16 cellular contexts compared by ENCODE assay signal in genomic region chr15:85031086-85031943, GRCh38. TPM values are rescaled to one million over a fixed set of nuclear protein-coding genes. Genes with fewer than 3 reads are reported as not detected.
DNase-seq lines count a peak whose midpoint lies in the region; ATAC-seq, FAIRE-seq and TF ChIP-seq lines count a peak whose summit lies in the region.
"Had no signal": no experiment of that assay in that cellular context is flagged by ENCODE, and none has a peak within 500 bp of the region (broad histone marks: within the 10 kb centered on the region; RNA-seq: fewer than 3 reads in every experiment).

No MANE protein-coding gene starts in this region.

- peaks cover 95% of the 10 kb centered on the region for H3K4me1 ChIP-seq in A549
- peaks cover 51% of the 10 kb centered on the region for H3K4me1 ChIP-seq in GM23338 (ENCODE audit: insufficient read depth)
- peaks cover 0 to 19% of the 10 kb centered on the region in 2 experiments; a peak in 3 of 5 replicates for H3K4me1 ChIP-seq in K562 (replicated peaks in 1 of 2; ENCODE audit: control insufficient read depth in 2 of 2, insufficient read depth in 2 of 2, low read length in 2 of 2)
- H3K4me1 ChIP-seq in mesendoderm (ENCODE audit: control insufficient read depth, low read depth, low read length), result peaks cover 12% of the 10 kb centered on the region

- H2AFZ ChIP-seq in GM23338 (no peak overlapping the region), K562 (ENCODE audit: low read depth, low read length) (no peak overlapping the region)
- H2AFZ ChIP-seq: parathyroid adenoma had no signal

- H3K56ac ChIP-seq in mesendoderm (ENCODE audit: low read length), result no peak overlapping the region

- H3K18ac ChIP-seq in mesendoderm (ENCODE audit: low read length), result peak overlapping the region; percentile 39

- H3K4me2 ChIP-seq in A549 (peak overlapping the region; percentile 72), GM23338 (peak overlapping the region; percentile 63), K562 (ENCODE audit: insufficient read depth, low read length) (no peak overlapping the region; the same call in 1 of the 2 replicates), mesendoderm (ENCODE audit: low read length) (no peak overlapping the region)

- H3K4me1 Mint-ChIP-seq in GM23338, result peaks cover 37% of the 10 kb centered on the region
- H3K4me1 Mint-ChIP-seq in stimulated activated memory B cell treated with anti-CD40 and anti-IgM and Interleukin-4, amounts not matched to agents 10 μg/mL and 1 μg/mL and 100 μg/mL, for 72 hours, result peaks cover 44% of the 10 kb centered on the region

- H3K23ac ChIP-seq in mesendoderm (ENCODE audit: low read length), result no peak overlapping the region

- TF ChIP-seq POLR2A in A549 (IDR thresholded peaks at IDR 0.05; ENCODE audit: low read length) (no peak), K562 (conservative IDR thresholded peaks at IDR 0.05) (no peak)

- no peaks in the 10 kb centered on the region for H3K36me3 ChIP-seq in GM23338 (ENCODE audit: insufficient read depth)
- no peaks in the 10 kb centered on the region for H3K36me3 ChIP-seq in K562 (ENCODE audit: control insufficient read depth, insufficient read depth, low read length)
- H3K36me3 ChIP-seq in mesendoderm (ENCODE audit: control insufficient read depth, insufficient read depth, low read length), result no peaks in the 10 kb centered on the region
- H3K36me3 ChIP-seq: uterus had no signal

- TF ChIP-seq RAD21 in A549 (conservative IDR thresholded peaks at IDR 0.05 in 1 of 2, IDR thresholded peaks at IDR 0.05 in 1 of 2) (no peak), K562 (CRISPR knock-in tag; conservative IDR thresholded peaks at IDR 0.05 in 1 of 2, IDR thresholded peaks at IDR 0.05 in 1 of 2) (no peak)

- no peaks in the 10 kb centered on the region for H3K9me3 ChIP-seq in A549
- H3K9me3 ChIP-seq in K562 (replicated peaks; ENCODE audit: control insufficient read depth, insufficient read depth, low read depth, low read length), result no peaks in the 10 kb centered on the region
- H3K9me3 ChIP-seq: uterus had no signal

- in situ Hi-C loops in K562 (cut with MboI), result no loop called here

- DNase-seq in A549 (ENCODE audit: low read depth in 1 of 2, low spot score in 1 of 2), result no peak
- DNase-seq in GM23338 (ENCODE audit: low spot score), result no peak
- no peak for DNase-seq in K562 (ENCODE audit: extremely low read depth in 1 of 4, low spot score in 3 of 4)
- peak; percentile 56 for DNase-seq in mesendoderm
- DNase-seq in HK-2 (ENCODE audit: unreplicated experiment), result no peak
- DNase-seq in NCI-H524 treated with DMSO at 0.1 percent for 48 hours (lab: John Stamatoyannopoulos, UW), result no peak
- DNase-seq: activated CD4-positive, alpha-beta T cell treated with anti-CD3 and anti-CD28 coated beads, Interleukin-2, amount 10 ng/mL, durations not matched to agents 7 days and 5 days; activated naive CD4-positive, alpha-beta T cell treated with Interleukin-2 at 50 U/mL for 16 hours; DND-41; NCI-H1417 treated with DMSO at 0.1 percent for 48 hours; NCI-H510A; uterus had no signal

- H2BK120ac ChIP-seq in mesendoderm (ENCODE audit: low read depth, low read length), result no peak overlapping the region

- no peaks in the 10 kb centered on the region for H3K9me2 ChIP-seq in GM23338 (ENCODE audit: insufficient read depth)

- H3K9ac ChIP-seq in K562 (ENCODE audit: insufficient read depth in 1 of 2, low read depth in 2 of 2, low read length in 2 of 2), result no peak overlapping the region
- H3K9ac ChIP-seq in mesendoderm (ENCODE audit: low read length), result no peak overlapping the region
- H3K9ac ChIP-seq: parathyroid adenoma had no signal

- FAIRE-seq in A549 (lab: Jason Lieb, UNC), result peak; percentile 13
- FAIRE-seq in K562 (lab: Jason Lieb, UNC), result no peak

- H3K36me3 Mint-ChIP-seq in GM23338 (ENCODE audit: low read depth), result no peaks in the 10 kb centered on the region
- no peaks in the 10 kb centered on the region for H3K36me3 Mint-ChIP-seq in stimulated activated memory B cell treated with anti-CD40 and anti-IgM and Interleukin-4, amounts not matched to agents 10 μg/mL and 1 μg/mL and 100 μg/mL, for 72 hours

- no peak overlapping the region for H4K8ac ChIP-seq in mesendoderm (ENCODE audit: low read depth, low read length)

- H3K79me1 ChIP-seq in mesendoderm (ENCODE audit: low read length), result peaks cover 2% of the 10 kb centered on the region

- H3K27me3 Mint-ChIP-seq in GM23338 (ENCODE audit: insufficient read depth, low read depth, poor library complexity), result no peaks in the 10 kb centered on the region
- no peaks in the 10 kb centered on the region for H3K27me3 Mint-ChIP-seq in stimulated activated memory B cell treated with anti-CD40 and anti-IgM and Interleukin-4, amounts not matched to agents 10 μg/mL and 1 μg/mL and 100 μg/mL, for 72 hours
- H3K27me3 Mint-ChIP-seq: activated CD4-positive, alpha-beta T cell treated with anti-CD3 and anti-CD28 coated beads, Interleukin-2, amount 10 ng/mL, durations not matched to agents 7 days and 5 days; B cell had no signal

- CTCF ChIA-PET in A549 (lab: Yijun Ruan, JAX) (interaction anchor here (0.7 to 9.0 kb wide), 5 partner anchors 8 to 433 kb away, joined by 3 to 77 read pairs (median 4); partner anchors contain the start of gene PDE8A), K562 (lab: Yijun Ruan, JAX; ENCODE audit: low intra/inter-chr PET ratio) (no interaction called here)

- H3K27ac ChIP-seq in A549 (peak overlapping the region; percentile 48 to 54; a peak in 5 of 6 replicates), GM23338 (ENCODE audit: low read depth) (no peak overlapping the region), K562 (ENCODE audit: extremely low read depth, low read depth, low read length) (no peak overlapping the region), mesendoderm (ENCODE audit: low read depth, low read length) (no peak overlapping the region)
- H3K27ac ChIP-seq: parathyroid adenoma, uterus had no signal

- H3K27me3 ChIP-seq in GM23338 (ENCODE audit: insufficient read depth) (no peaks in the 10 kb centered on the region), K562 (ENCODE audit: control insufficient read depth in 2 of 2, insufficient read depth in 2 of 2, low read length in 2 of 2) (no peaks in the 10 kb centered on the region), mesendoderm (ENCODE audit: insufficient read depth, low read length, poor library complexity) (no peaks in the 10 kb centered on the region)
- H3K27me3 ChIP-seq: uterus had no signal

- intact Hi-C loops in K562 (cut with micrococcal nuclease), result no loop called here

- H3K9me3 Mint-ChIP-seq in GM23338, result no peaks in the 10 kb centered on the region
- H3K9me3 Mint-ChIP-seq in stimulated activated memory B cell treated with anti-CD40 and anti-IgM and Interleukin-4, amounts not matched to agents 10 μg/mL and 1 μg/mL and 100 μg/mL, for 72 hours, result no peaks in the 10 kb centered on the region
- H3K9me3 Mint-ChIP-seq: activated CD4-positive, alpha-beta T cell treated with anti-CD3 and anti-CD28 coated beads, Interleukin-2, amount 10 ng/mL, durations not matched to agents 7 days and 5 days had no signal

- 71% methylated on average over 6 of the region's 6 CpGs for WGBS in A549 (ENCODE audit: missing lambda C conversion rate)
- 72% methylated on average over 6 of the region's 6 CpGs for WGBS in K562 (ENCODE audit: insufficient coverage, low coverage, missing lambda C conversion rate)
- WGBS in mesendoderm (ENCODE audit: extremely low coverage, insufficient coverage, low lambda C conversion rate), result no CpG with 5 or more reads among the region's 6 CpGs

- no peaks in the 10 kb centered on the region for H3K9me1 ChIP-seq in K562 (ENCODE audit: control insufficient read depth, insufficient read depth, low read length)

- no peak overlapping the region for H2AK5ac ChIP-seq in mesendoderm (ENCODE audit: low read length)

- TF ChIP-seq CTCF in A549 (IDR thresholded peaks at IDR 0.05), result no peak
- no peak for TF ChIP-seq CTCF in GM23338 (conservative IDR thresholded peaks at IDR 0.05; ENCODE audit: low read depth in 2 of 2)
- TF ChIP-seq CTCF in K562 (IDR thresholded peaks at IDR 0.05 in 2 of 3, conservative IDR thresholded peaks at IDR 0.05 in 1 of 3; ENCODE audit: insufficient read depth in 2 of 3, low read depth in 1 of 3, low read length in 3 of 3), result no peak

- H2BK15ac ChIP-seq in mesendoderm (replicated peaks; ENCODE audit: low read depth), result no peak overlapping the region

- no peaks in the 10 kb centered on the region for H3F3A ChIP-seq in GM23338 (replicated peaks; ENCODE audit: low read depth)

- POLR2A ChIA-PET in A549 (lab: Yijun Ruan, JAX) (interaction anchor here (1.8 kb wide), 1 partner anchor 50 kb away, joined by 5 read pairs; the partner anchor contains the start of gene PDE8A), K562 (lab: Yijun Ruan, JAX) (no interaction called here)

- ATAC-seq in A549 (peak; percentile 16 to 32; a peak in 4 of 6 replicates), GM23338 (no peak), K562 (peak; percentile 29), HG02884 (IDR thresholded peaks at IDR 0.05; ENCODE audit: unreplicated experiment) (no peak)
- ATAC-seq in stimulated activated memory B cell treated with anti-CD40 and anti-IgM and Interleukin-4, amounts not matched to agents 10 μg/mL and 1 μg/mL and 100 μg/mL, for 72 hours, result no peak

- no peak overlapping the region; the same call in 1 of the 2 replicates for H3K27ac Mint-ChIP-seq in GM23338
- H3K27ac Mint-ChIP-seq in stimulated activated memory B cell treated with anti-CD40 and anti-IgM and Interleukin-4, amounts not matched to agents 10 μg/mL and 1 μg/mL and 100 μg/mL, for 72 hours, result no peak overlapping the region

- H2BK5ac ChIP-seq in mesendoderm (ENCODE audit: low read length), result no peak overlapping the region

- H3K4me3 ChIP-seq in A549 (no peak overlapping the region), GM23338 (no peak overlapping the region), K562 (no peak overlapping the region), mesendoderm (ENCODE audit: low read length) (no peak overlapping the region)
- H3K4me3 ChIP-seq: uterus had no signal

- H4K20me1 ChIP-seq in GM23338 (replicated peaks; ENCODE audit: insufficient read depth) (no peaks in the 10 kb centered on the region; the same call in 1 of the 2 replicates), K562 (replicated peaks; ENCODE audit: control insufficient read depth, insufficient read depth, low read length) (peaks cover 8% of the 10 kb centered on the region; the same call in 1 of the 2 replicates)

- no peak overlapping the region for H3K4me3 Mint-ChIP-seq in GM23338
- no peak overlapping the region for H3K4me3 Mint-ChIP-seq in stimulated activated memory B cell treated with anti-CD40 and anti-IgM and Interleukin-4, amounts not matched to agents 10 μg/mL and 1 μg/mL and 100 μg/mL, for 72 hours
- H3K4me3 Mint-ChIP-seq: activated CD4-positive, alpha-beta T cell treated with anti-CD3 and anti-CD28 coated beads, Interleukin-2, amount 10 ng/mL, durations not matched to agents 7 days and 5 days; B cell had no signal

- no TSS peak for BruUV-seq in K562 (replicated peaks; lab: Mats Ljungman, UMichigan)

- TF ChIP-seq EP300 in A549 (IDR thresholded peaks at IDR 0.05) (no peak), K562 (IDR thresholded peaks at IDR 0.05; ENCODE audit: low read length) (no peak)

- H4K5ac ChIP-seq in mesendoderm (ENCODE audit: low read length), result no peak overlapping the region

- H3K4ac ChIP-seq in mesendoderm (ENCODE audit: low read depth, low read length), result no peak overlapping the region

- H3K79me2 ChIP-seq in GM23338 (replicated peaks; ENCODE audit: insufficient read depth), result no peaks in the 10 kb centered on the region
- peaks cover 67% of the 10 kb centered on the region for H3K79me2 ChIP-seq in K562 (ENCODE audit: control insufficient read depth, insufficient read depth, low read length)
- H3K79me2 ChIP-seq in mesendoderm (ENCODE audit: control insufficient read depth, insufficient read depth, low read length), result no peaks in the 10 kb centered on the region

RNA-seq across cellular contexts. Expression of gene PDE8A, which starts 49.7 kb away (rescaled TPM):
- polyA plus RNA-seq in A549 (2011; rRNA removed) (171 and 204 TPM in 2 replicates), A549 (2017; fragmentation: RNase III; extraction: RNeasy Plus Mini Kit Qiagen cat#74134 plus additional on column Dnase treatment) (44.4 to 45.3 TPM (median 45.0 TPM) in 3 replicates), GM23338 (2016; fragmentation: Nextera tagmentation; extraction: Ambion mirVana) (5.0 and 5.6 TPM in 2 replicates), K562 (2011; rRNA removed) (37.1 and 40.3 TPM in 2 replicates), K562 (2014; fragmentation: Illumina TruSeq; extraction: Trizol) (23.7 and 26.4 TPM in 2 replicates), K562 (2014; fragmentation: Nextera tagmentation; extraction: Ambion mirVana) (1 to 10 TPM; 5.9 to 7.9 TPM), K562 (2014; rRNA removed) (21.0 and 24.4 TPM in 2 replicates)
- 43.7 and 46.8 TPM in 2 replicates for polyA plus RNA-seq in A549 (2012; cell fraction: cytosol; rRNA removed)
- polyA plus RNA-seq in A549 (2012; cell fraction: nucleus; rRNA removed), result 57.8 and 99.2 TPM in 2 replicates
- polyA minus RNA-seq in A549 (2011; rRNA and poly(A)+ RNA removed), result 104 and 125 TPM in 2 replicates
- 7.5 and 12.0 TPM in 2 replicates for total RNA-seq in GM23338 (2014; rRNA removed; shearing (Covaris generic))
- total RNA-seq in K562 (2011; cell fraction: chromatin; rRNA removed; ENCODE audit: low replicate concordance), result 146 and 283 TPM in 2 replicates
- total RNA-seq in K562 (2011; cell fraction: nucleolus; rRNA removed), result 42.5 and 64.0 TPM in 2 replicates
- 102 and 103 TPM in 2 replicates for total RNA-seq in K562 (2011; cell fraction: nucleoplasm; rRNA removed)
- total RNA-seq in K562 (2014; rRNA removed) (16.8 and 17.6 TPM in 2 replicates), K562 (2014; rRNA removed; fragmentation: Illumina TruSeq; extraction: Trizol) (20.5 and 25.5 TPM in 2 replicates), K562 (2015; rRNA removed; fragmentation: Illumina TruSeq; extraction: Trizol) (19.8 and 22.3 TPM in 2 replicates), K562 (2021) (19.8 and 20.9 TPM in 2 replicates)
- 11.1 and 16.1 TPM in 2 replicates for polyA plus RNA-seq in K562 (2011; cell fraction: cytosol; rRNA removed)
- polyA plus RNA-seq in K562 (2011; cell fraction: nucleus; rRNA removed), result 76.0 and 83.4 TPM in 2 replicates
- 11.8 and 13.9 TPM in 2 replicates for polyA plus RNA-seq in K562 (2012)
- polyA minus RNA-seq in K562 (2011; rRNA and poly(A)+ RNA removed), result 52.2 and 52.6 TPM in 2 replicates
- 11.0 and 19.1 TPM in 2 replicates for polyA minus RNA-seq in K562 (2011; cell fraction: cytosol; rRNA and poly(A)+ RNA removed)
- polyA minus RNA-seq in K562 (2011; cell fraction: nucleus; rRNA and poly(A)+ RNA removed), result 34.6 and 64.8 TPM in 2 replicates
- 2.6 TPM for polyA plus RNA-seq in mesendoderm (2013, experiment 1 of 2)
- polyA plus RNA-seq in mesendoderm (2013, experiment 2 of 2), result 2.6 TPM

Comparison
In these comparisons a context has a peak if more than half of its experiments do, and no peak if none do; other contexts are left out.
1. ATAC-seq: peak in A549 (2 of 2) and K562 (single experiment); none in GM23338 (single experiment), HG02884 (single experiment) and stimulated activated memory B cell treated with anti-CD40 and anti-IgM and Interleukin-4, amounts not matched to agents 10 μg/mL and 1 μg/mL and 100 μg/mL, for 72 hours (single experiment).
2. H3K27ac ChIP-seq: peak in A549 (2 of 2); none in GM23338 (single experiment), K562 (single experiment) and mesendoderm (single experiment).
3. H3K4me2 ChIP-seq: peak in A549 (single experiment) and GM23338 (single experiment); none in K562 (single experiment) and mesendoderm (single experiment).
4. Of the 35 proteins assayed by ChIP-seq in both K562 and A549: peak only in K562: none; only in A549: ZFP36; in both: none; in neither: 33; mixed calls (peak in some experiments, not most) for 1.